In the genomic region with DNA sequence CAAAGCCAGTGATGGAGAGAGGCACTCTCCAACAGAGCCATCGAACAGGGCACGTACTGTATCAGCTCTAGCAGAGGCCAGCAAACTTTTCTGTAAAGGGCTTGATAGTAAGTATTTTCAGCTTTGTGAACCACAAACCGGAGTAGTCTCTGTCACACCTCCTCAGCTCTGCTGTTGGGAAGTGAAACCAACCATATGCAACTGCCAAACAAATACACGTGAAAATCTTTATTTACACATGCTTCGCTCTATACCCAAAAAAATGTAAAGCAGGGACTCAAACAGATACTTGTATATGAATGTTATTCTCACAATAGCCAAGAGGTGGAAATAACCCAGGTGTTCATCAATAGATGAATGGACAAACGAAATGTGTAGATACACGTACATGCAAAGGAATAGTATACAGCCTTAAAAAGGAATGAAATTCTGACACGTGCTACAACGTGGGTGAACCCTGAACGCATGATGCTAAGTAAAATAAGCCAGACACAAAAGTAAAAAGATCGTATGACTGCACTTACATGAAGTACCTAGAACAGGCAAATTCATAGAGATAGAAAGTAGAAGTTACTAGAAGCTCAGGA, we compare ENCODE assay signal across 17 cellular contexts. TPM values are rescaled to one million over a fixed set of nuclear protein-coding genes. Genes with fewer than 3 reads are reported as not detected.
DNase-seq lines count a peak whose midpoint lies in the region; ATAC-seq, FAIRE-seq and TF ChIP-seq lines count a peak whose summit lies in the region.
"Had no signal": no experiment of that assay in that cellular context is flagged by ENCODE, and none has a peak within 500 bp of the region (broad histone marks: within the 10 kb centered on the region; RNA-seq: fewer than 3 reads in every experiment).

No MANE protein-coding gene starts in this region.

- no peaks in the 10 kb centered on the region for H4K20me1 ChIP-seq in K562 (replicated peaks; ENCODE audit: control insufficient read depth, insufficient read depth, low read length)

- no peak overlapping the region for H3K27ac ChIP-seq in K562 (ENCODE audit: extremely low read depth, low read depth, low read length)
- H3K27ac ChIP-seq in effector memory CD4-positive, alpha-beta T cell (ENCODE audit: insufficient read depth, low read length, poor library complexity, severe bottlenecking) = no peak overlapping the region
- H3K27ac ChIP-seq: vagina had no signal

- no peak for TF ChIP-seq POLR2A in K562 (conservative IDR thresholded peaks at IDR 0.05)

- DNase-seq in K562 (ENCODE audit: extremely low read depth in 1 of 4, low spot score in 3 of 4) (no peak), DMS 273 treated with DMSO at 0.1 percent for 48 hours (lab: John Stamatoyannopoulos, UW) (no peak), NCI-H187 (lab: John Stamatoyannopoulos, UW) (no peak), cardiac septum (ENCODE audit: low spot score) (no peak)
- DNase-seq in effector memory CD4-positive, alpha-beta T cell = no peak
- DNase-seq: activated CD4-positive, alpha-beta memory T cell treated with anti-CD3 and anti-CD28 coated beads, Interleukin-2, amount 10 ng/mL, durations not matched to agents 7 days and 5 days; DMS79 treated with DMSO at 0.1 percent for 48 hours; NCI-H2081 treated with DMSO at 0.1 percent for 48 hours; right cardiac atrium; stimulated activated CD4-positive, alpha-beta T cell treated with anti-CD3 and anti-CD28 coated beads, Interleukin-2, amount 100 ng/mL, for 48 hours had no signal

- no peaks in the 10 kb centered on the region for H3K9me1 ChIP-seq in K562 (ENCODE audit: control insufficient read depth, insufficient read depth, low read length)

- H3K4me2 ChIP-seq in K562 (ENCODE audit: insufficient read depth, low read length) = no peak overlapping the region

- no peak for TF ChIP-seq CTCF in K562 (IDR thresholded peaks at IDR 0.05 in 2 of 3, conservative IDR thresholded peaks at IDR 0.05 in 1 of 3; ENCODE audit: insufficient read depth in 2 of 3, low read depth in 1 of 3, low read length in 3 of 3)

- no peaks in the 10 kb centered on the region for H3K36me3 ChIP-seq in K562 (ENCODE audit: control insufficient read depth, insufficient read depth, low read length)
- no peaks in the 10 kb centered on the region for H3K36me3 ChIP-seq in effector memory CD4-positive, alpha-beta T cell (ENCODE audit: control insufficient read depth, insufficient read depth, low read length)
- H3K36me3 ChIP-seq: vagina had no signal

- no peaks in the 10 kb centered on the region for H3K79me2 ChIP-seq in K562 (ENCODE audit: control insufficient read depth, insufficient read depth, low read length)

- WGBS in K562 (ENCODE audit: insufficient coverage, low coverage, missing lambda C conversion rate) = 12% methylated on average over 11 of the region's 11 CpGs

- H3K4me1 ChIP-seq in K562 (replicated peaks in 1 of 2; ENCODE audit: control insufficient read depth in 2 of 2, insufficient read depth in 2 of 2, low read length in 2 of 2) = no peaks in the 10 kb centered on the region
- H3K4me1 ChIP-seq in effector memory CD4-positive, alpha-beta T cell (ENCODE audit: control insufficient read depth, insufficient read depth, low read length, poor library complexity, severe bottlenecking) = no peaks in the 10 kb centered on the region

- H2AFZ ChIP-seq in K562 (ENCODE audit: low read depth, low read length) = no peak overlapping the region

- ATAC-seq in GM18519 (IDR thresholded peaks at IDR 0.05; ENCODE audit: low FRiP score, unreplicated experiment) = peak; percentile 85
- ATAC-seq in GM21526 (IDR thresholded peaks at IDR 0.05; ENCODE audit: low FRiP score, unreplicated experiment) = peak; percentile 76
- peak; percentile 72 for ATAC-seq in HG03103 (IDR thresholded peaks at IDR 0.05; ENCODE audit: low read depth, unreplicated experiment)
- no peak for ATAC-seq in K562
- ATAC-seq: right cardiac atrium had no signal

- H3K9me3 ChIP-seq in K562 (replicated peaks; ENCODE audit: control insufficient read depth, insufficient read depth, low read depth, low read length) = no peaks in the 10 kb centered on the region
- H3K9me3 ChIP-seq in effector memory CD4-positive, alpha-beta T cell (ENCODE audit: control insufficient read depth, low read length) = no peaks in the 10 kb centered on the region
- H3K9me3 ChIP-seq: vagina had no signal

- CTCF ChIA-PET in K562 (lab: Yijun Ruan, JAX; ENCODE audit: low intra/inter-chr PET ratio) = no interaction called here

- peaks cover 37 to 42% of the 10 kb centered on the region in 2 experiments for H3K27me3 ChIP-seq in K562 (ENCODE audit: control insufficient read depth in 2 of 2, insufficient read depth in 2 of 2, low read length in 2 of 2)
- no peaks in the 10 kb centered on the region for H3K27me3 ChIP-seq in effector memory CD4-positive, alpha-beta T cell (replicated peaks; ENCODE audit: control insufficient read depth, insufficient read depth, low read length, poor library complexity, severe bottlenecking)
- H3K27me3 ChIP-seq: vagina had no signal

- intact Hi-C loops in K562 (cut with micrococcal nuclease) (loop anchor here (10.0 kb wide), 1 partner anchor 177 kb away; no protein-coding TSS in a partner anchor), cardiac septum (cut with DNase I) (no loop called here)

- no TSS peak for BruUV-seq in K562 (replicated peaks; lab: Mats Ljungman, UMichigan)

- FAIRE-seq in K562 (lab: Jason Lieb, UNC) = no peak
- FAIRE-seq: astrocyte, H54, TTC549 had no signal

- POLR2A ChIA-PET in K562 (lab: Yijun Ruan, JAX) = no interaction called here

- TF ChIP-seq RAD21 in K562 (CRISPR knock-in tag; conservative IDR thresholded peaks at IDR 0.05 in 1 of 2, IDR thresholded peaks at IDR 0.05 in 1 of 2) = no peak

- H3K4me3 ChIP-seq in K562 = no peak overlapping the region
- no peak overlapping the region for H3K4me3 ChIP-seq in effector memory CD4-positive, alpha-beta T cell (ENCODE audit: insufficient read depth, low read depth, low read length, poor library complexity, severe bottlenecking)
- H3K4me3 ChIP-seq: vagina had no signal

- in situ Hi-C loops in K562 (cut with MboI) = no loop called here

- H3K9ac ChIP-seq in K562 (ENCODE audit: insufficient read depth in 1 of 2, low read depth in 2 of 2, low read length in 2 of 2) = no peak overlapping the region

- no peak for TF ChIP-seq EP300 in K562 (IDR thresholded peaks at IDR 0.05; ENCODE audit: low read length)

TF ChIP-seq in K562, 482 proteins besides CTCF, POLR2A, EP300 and RAD21:
- TF ChIP-seq ZNF232 (CRISPR knock-in tag; IDR thresholded peaks at IDR 0.05) (no peak), RBM25 (IDR thresholded peaks at IDR 0.05; ENCODE audit: low read depth, low read length, severe bottlenecking) (peak; percentile 14), ZNF146 (CRISPR knock-in tag; IDR thresholded peaks at IDR 0.05; ENCODE audit: unreplicated experiment) (peak; percentile 79), FOXK2 (conservative IDR thresholded peaks at IDR 0.05 in 1 of 2, IDR thresholded peaks at IDR 0.05 in 1 of 2; ENCODE audit: low read depth in 2 of 2) (no peak)

RNA-seq across cellular contexts. Expression of a gene that starts 39.0 kb away (rescaled TPM):
- total RNA-seq in K562 (2011; cell fraction: chromatin; rRNA removed; ENCODE audit: low replicate concordance) = 72.3 and 98.7 TPM in 2 replicates
- total RNA-seq in K562 (2011; cell fraction: nucleolus; rRNA removed) = 43.0 and 50.5 TPM in 2 replicates
- 68.0 and 93.6 TPM in 2 replicates for total RNA-seq in K562 (2011; cell fraction: nucleoplasm; rRNA removed)
- total RNA-seq in K562 (2014; rRNA removed) (16.0 and 16.1 TPM in 2 replicates), K562 (2014; rRNA removed; fragmentation: Illumina TruSeq; extraction: Trizol) (25.7 and 27.1 TPM in 2 replicates), K562 (2015; rRNA removed; fragmentation: Illumina TruSeq; extraction: Trizol) (23.6 and 23.9 TPM in 2 replicates), K562 (2021) (23.5 and 27.0 TPM in 2 replicates), cardiac septum (10.6 TPM)
- polyA plus RNA-seq in K562 (2011; rRNA removed) (20.1 and 24.5 TPM in 2 replicates), K562 (2014; fragmentation: Illumina TruSeq; extraction: Trizol) (26.2 and 27.4 TPM in 2 replicates), K562 (2014; fragmentation: Nextera tagmentation; extraction: Ambion mirVana) (10 to 100 TPM; 49.2 to 51.3 TPM), K562 (2014; rRNA removed) (31.7 and 32.5 TPM in 2 replicates)
- 11.7 and 14.6 TPM in 2 replicates for polyA plus RNA-seq in K562 (2011; cell fraction: cytosol; rRNA removed)
- 43.3 and 46.0 TPM in 2 replicates for polyA plus RNA-seq in K562 (2011; cell fraction: nucleus; rRNA removed)
- 12.9 and 14.2 TPM in 2 replicates for polyA plus RNA-seq in K562 (2012)
- 22.6 and 27.8 TPM in 2 replicates for polyA minus RNA-seq in K562 (2011; rRNA and poly(A)+ RNA removed)
- polyA minus RNA-seq in K562 (2011; cell fraction: cytosol; rRNA and poly(A)+ RNA removed) = 10.6 and 18.2 TPM in 2 replicates
- 23.3 and 29.3 TPM in 2 replicates for polyA minus RNA-seq in K562 (2011; cell fraction: nucleus; rRNA and poly(A)+ RNA removed)

RNA-seq across cellular contexts. Expression of a gene that starts 48.5 kb away (rescaled TPM):
- total RNA-seq in K562 (2011; cell fraction: chromatin; rRNA removed; ENCODE audit: low replicate concordance) = 5.1 and 7.5 TPM in 2 replicates
- 8.3 and 10.5 TPM in 2 replicates for total RNA-seq in K562 (2011; cell fraction: nucleolus; rRNA removed)
- total RNA-seq in K562 (2011; cell fraction: nucleoplasm; rRNA removed) = 8.5 and 9.1 TPM in 2 replicates
- total RNA-seq in K562 (2014; rRNA removed) = 33.8 and 37.3 TPM in 2 replicates
- 9.5 and 12.6 TPM in 2 replicates for total RNA-seq in K562 (2014; rRNA removed; fragmentation: Illumina TruSeq; extraction: Trizol)
- 15.4 and 15.6 TPM in 2 replicates for total RNA-seq in K562 (2015; rRNA removed; fragmentation: Illumina TruSeq; extraction: Trizol)
- 15.1 and 17.6 TPM in 2 replicates for total RNA-seq in K562 (2021)
- polyA plus RNA-seq in K562 (2011; rRNA removed) = 14.8 and 21.8 TPM in 2 replicates
- 21.5 and 101 TPM in 2 replicates for polyA plus RNA-seq in K562 (2011; cell fraction: cytosol; rRNA removed)
- polyA plus RNA-seq in K562 (2011; cell fraction: nucleus; rRNA removed) = 16.1 and 19.9 TPM in 2 replicates
- polyA plus RNA-seq in K562 (2012) = 12.9 and 16.1 TPM in 2 replicates
- polyA plus RNA-seq in K562 (2014; fragmentation: Illumina TruSeq; extraction: Trizol) = 9.3 and 10.0 TPM in 2 replicates
- 1 to 10 TPM; 2.5 to 5.5 TPM for polyA plus RNA-seq in K562 (2014; fragmentation: Nextera tagmentation; extraction: Ambion mirVana)
- polyA plus RNA-seq in K562 (2014; rRNA removed) = 21.5 and 29.6 TPM in 2 replicates
- 6.4 and 9.5 TPM in 2 replicates for polyA minus RNA-seq in K562 (2011; rRNA and poly(A)+ RNA removed)
- polyA minus RNA-seq in K562 (2011; cell fraction: cytosol; rRNA and poly(A)+ RNA removed) = 6.2 and 7.5 TPM in 2 replicates
- polyA minus RNA-seq in K562 (2011; cell fraction: nucleus; rRNA and poly(A)+ RNA removed) = 6.5 and 8.0 TPM in 2 replicates
- 24.1 TPM for total RNA-seq in cardiac septum
